Comparison of ENCODE assay signal across 9 cellular contexts in genomic region chr4:107094332-107094731, GRCh38. TPM values are rescaled to one million over a fixed set of nuclear protein-coding genes. Genes with fewer than 3 reads are reported as not detected.
DNase-seq lines count a peak whose midpoint lies in the region; ATAC-seq and TF ChIP-seq lines count a peak whose summit lies in the region.
"Had no signal": no experiment of that assay in that cellular context is flagged by ENCODE, and none has a peak within 500 bp of the region (broad histone marks: within the 10 kb centered on the region; RNA-seq: fewer than 3 reads in every experiment).

No MANE protein-coding gene starts in this region.

- no peak overlapping the region for H3K4me3 ChIP-seq in gastrocnemius medialis

- no peaks in the 10 kb centered on the region for H3K4me1 Mint-ChIP-seq in activated CD4-positive, alpha-beta T cell treated with anti-CD3 and anti-CD28 coated beads for 36 hours

- no peaks in the 10 kb centered on the region for H3K27me3 Mint-ChIP-seq in activated CD4-positive, alpha-beta T cell treated with anti-CD3 and anti-CD28 coated beads for 36 hours

- no peaks in the 10 kb centered on the region for H3K9me3 ChIP-seq in gastrocnemius medialis

- POLR2A ChIA-PET in activated CD4-positive, alpha-beta T cell treated with anti-CD3 and anti-CD28 coated beads for 36 hours (lab: Charles Lee), result no interaction called here

- H3K27ac ChIP-seq in gastrocnemius medialis, result no peak overlapping the region

- ATAC-seq in activated CD4-positive, alpha-beta T cell treated with anti-CD3 and anti-CD28 coated beads for 36 hours, result peak; percentile 39
- ATAC-seq in HG03442 (IDR thresholded peaks at IDR 0.05; ENCODE audit: unreplicated experiment) (peak; percentile 95), gastrocnemius medialis (peak in 1 of 2 donors; percentile 52), HG03025 (IDR thresholded peaks at IDR 0.05; ENCODE audit: low FRiP score, unreplicated experiment) (no peak)

- DNase-seq in activated CD4-positive, alpha-beta T cell treated with anti-CD3 and anti-CD28 coated beads for 36 hours, result no peak
- no peak for DNase-seq in activated CD4-positive, alpha-beta T cell treated with anti-CD3 and anti-CD28 coated beads, Interleukin-2, amount 50 U/mL, for 48 hours
- DNase-seq in astrocyte of the hippocampus (ENCODE audit: low read depth, low spot score) (peak; percentile 7), gastrocnemius medialis (no peak), NCI-H526 treated with DMSO at 0.1 percent for 48 hours (lab: John Stamatoyannopoulos, UW) (no peak), activated T-cell treated with anti-CD3 and anti-CD28 coated beads for 4 hours (no peak)

- TF ChIP-seq CTCF in gastrocnemius medialis (IDR thresholded peaks at IDR 0.05 in 4 of 5, conservative IDR thresholded peaks at IDR 0.05 in 1 of 5), result peak in 3 of 5 experiments; percentile 18 to 40 (median 24)

- no peaks in the 10 kb centered on the region for H3K9me3 Mint-ChIP-seq in activated CD4-positive, alpha-beta T cell treated with anti-CD3 and anti-CD28 coated beads for 36 hours (ENCODE audit: low read depth)

- intact Hi-C loops in activated CD4-positive, alpha-beta T cell treated with anti-CD3 and anti-CD28 coated beads for 36 hours (cut with DNase I, micrococcal nuclease), result no loop called here
- intact Hi-C loops in gastrocnemius medialis (cut with DNase I; ENCODE audit: low total_unique reads), result loop anchor here (2.0 kb wide), 1 partner anchor 88 kb away; no protein-coding TSS in a partner anchor

- no peak overlapping the region for H3K4me3 Mint-ChIP-seq in activated CD4-positive, alpha-beta T cell treated with anti-CD3 and anti-CD28 coated beads for 36 hours

- H3K36me3 Mint-ChIP-seq in activated CD4-positive, alpha-beta T cell treated with anti-CD3 and anti-CD28 coated beads for 36 hours (ENCODE audit: low read depth), result no peaks in the 10 kb centered on the region

- no peak for TF ChIP-seq POLR2A in gastrocnemius medialis (IDR thresholded peaks at IDR 0.05)

- no peaks in the 10 kb centered on the region for H3K36me3 ChIP-seq in gastrocnemius medialis

- no peaks in the 10 kb centered on the region for H3K27me3 ChIP-seq in gastrocnemius medialis

- H3K27ac Mint-ChIP-seq in activated CD4-positive, alpha-beta T cell treated with anti-CD3 and anti-CD28 coated beads for 36 hours, result no peak overlapping the region

- in situ Hi-C loops in gastrocnemius medialis (cut with MboI; ENCODE audit: low sequenced_read_pairs in 4 of 4), result loop anchor here in 1 of 4 donors (10.0 kb wide), 1 partner anchor 90 kb away; no protein-coding TSS in a partner anchor

- H3K4me1 ChIP-seq in gastrocnemius medialis, result peaks cover 10 to 14% of the 10 kb centered on the region in 2 donors

- CTCF ChIA-PET in activated CD4-positive, alpha-beta T cell treated with anti-CD3 and anti-CD28 coated beads for 36 hours (lab: Charles Lee), result no interaction called here

RNA-seq across cellular contexts. Expression of gene DKK2, which starts 58.2 kb away (rescaled TPM):
- not detected for total RNA-seq in activated CD4-positive, alpha-beta T cell treated with anti-CD3 and anti-CD28 coated beads for 36 hours
- 1 to 10 TPM in 1 of 4 donors, under 1 TPM in 2, not detected in 1; 0.52 to 1.2 (median 0.64) TPM for total RNA-seq in gastrocnemius medialis
- total RNA-seq: activated CD8-positive, alpha-beta memory T cell treated with anti-CD3 and anti-CD28 coated beads for 36 hours had no signal
